10 cellular contexts compared by ENCODE assay signal in genomic region chr1:53145942-53146708, GRCh38. TPM values are rescaled to one million over a fixed set of nuclear protein-coding genes. Genes with fewer than 3 reads are reported as not detected.
DNase-seq lines count a peak whose midpoint lies in the region; ATAC-seq and TF ChIP-seq lines count a peak whose summit lies in the region.
"Had no signal": no experiment of that assay in that cellular context is flagged by ENCODE, and none has a peak within 500 bp of the region (broad histone marks: within the 10 kb centered on the region; RNA-seq: fewer than 3 reads in every experiment).

No MANE protein-coding gene starts in this region.

- H3K27ac Mint-ChIP-seq in nephron (peak overlapping the region; percentile 91 to 98 (median 95)), T-helper 17 cell (no peak overlapping the region)

- peaks cover 17% of the 10 kb centered on the region for H3K4me1 Mint-ChIP-seq in nephron
- H3K4me1 Mint-ChIP-seq in T-helper 17 cell, result peaks cover 2% of the 10 kb centered on the region

- peaks cover 0 to 6% of the 10 kb centered on the region in 2 donors for H3K4me1 ChIP-seq in esophagus (ENCODE audit: control insufficient read depth in 2 of 2, insufficient read depth in 2 of 2, low read length in 1 of 2)

- no peak for TF ChIP-seq CTCF in nephron (IDR thresholded peaks at IDR 0.05; ENCODE audit: unreplicated experiment in 3 of 3)

- H3K27ac ChIP-seq in esophagus (ENCODE audit: low read depth in 2 of 2, low read length in 1 of 2), result peak overlapping the region; percentile 76 to 85
- H3K27ac ChIP-seq: HL-60 had no signal

- H3K27me3 Mint-ChIP-seq in nephron (ENCODE audit: low read depth) (peaks cover 9% of the 10 kb centered on the region), T-helper 17 cell (peaks cover 35% of the 10 kb centered on the region)

- 37 to 45% methylated on average over 24 of the region's 24 CpGs for WGBS in esophagus, 2 donors

- H3K9me3 ChIP-seq in esophagus (ENCODE audit: control insufficient read depth in 2 of 2, insufficient read depth in 1 of 2, low read depth in 1 of 2, low read length in 1 of 2) (no peaks in the 10 kb centered on the region), T-helper 17 cell (ENCODE audit: control insufficient read depth, low read length, poor library complexity, severe bottlenecking) (no peaks in the 10 kb centered on the region)

- H3K9me3 Mint-ChIP-seq in nephron, result no peaks in the 10 kb centered on the region

- H3K4me3 Mint-ChIP-seq in nephron (peak overlapping the region; percentile 4 to 34 (median 13)), T-helper 17 cell (no peak overlapping the region)

- no peak overlapping the region for H3K4me3 ChIP-seq in esophagus (ENCODE audit: low read depth in 1 of 2, low read length in 2 of 2)

- DNase-seq in AG08395 (ENCODE audit: low spot score), result peak; percentile 98
- peak; percentile 71 for DNase-seq in NCI-H524 treated with DMSO at 0.1 percent for 48 hours (lab: John Stamatoyannopoulos, UW)
- no peak for DNase-seq in T-helper 17 cell
- no peak for DNase-seq in activated CD4-positive, CD25-positive, alpha-beta regulatory T cell treated with anti-CD3 and anti-CD28 coated beads, Interleukin-2, amount 50 U/mL, for 72 hours
- no peak for DNase-seq in DMS79 treated with DMSO at 0.1 percent for 48 hours (lab: John Stamatoyannopoulos, UW)
- DNase-seq: DND-41 had no signal

- ATAC-seq in T-helper 17 cell (no peak), HG02610 (IDR thresholded peaks at IDR 0.05; ENCODE audit: unreplicated experiment) (no peak)

- H3K36me3 Mint-ChIP-seq in nephron (ENCODE audit: low read depth) (no peaks in the 10 kb centered on the region), T-helper 17 cell (ENCODE audit: low read depth) (no peaks in the 10 kb centered on the region)

- no peaks in the 10 kb centered on the region for H3K27me3 ChIP-seq in esophagus (ENCODE audit: control insufficient read depth in 1 of 2, insufficient read depth in 2 of 2, low read length in 2 of 2)

- H3K36me3 ChIP-seq in esophagus (ENCODE audit: control insufficient read depth in 2 of 2, insufficient read depth in 2 of 2, low read length in 1 of 2), result no peaks in the 10 kb centered on the region

RNA-seq across cellular contexts. Expression of gene SLC1A7, which starts 3.7 kb away (rescaled TPM):
- polyA plus RNA-seq in esophagus, result under 1 TPM; 0.05 to 0.10 TPM
- total RNA-seq in T-helper 17 cell, result not detected

RNA-seq across cellular contexts. Expression of gene CPT2, which starts 50.5 kb away (rescaled TPM):
- polyA plus RNA-seq in esophagus, result 10 to 100 TPM in 1 of 2 donors, 1 to 10 TPM in 1; 8.2 to 16.5 TPM
- total RNA-seq in T-helper 17 cell, result 1 to 10 TPM; 9.2 to 9.5 TPM

Comparison
In these comparisons a context has a peak if more than half of its experiments do, and no peak if none do; other contexts are left out.
1. DNase-seq: peak in AG08395 (single experiment) and NCI-H524 treated with DMSO at 0.1 percent for 48 hours (single experiment); none in T-helper 17 cell (0 of 3), activated CD4-positive, CD25-positive, alpha-beta regulatory T cell treated with anti-CD3 and anti-CD28 coated beads, Interleukin-2, amount 50 U/mL, for 72 hours (single experiment) and DMS79 treated with DMSO at 0.1 percent for 48 hours (single experiment).